23 cellular contexts compared by ENCODE assay signal in the genomic region with DNA sequence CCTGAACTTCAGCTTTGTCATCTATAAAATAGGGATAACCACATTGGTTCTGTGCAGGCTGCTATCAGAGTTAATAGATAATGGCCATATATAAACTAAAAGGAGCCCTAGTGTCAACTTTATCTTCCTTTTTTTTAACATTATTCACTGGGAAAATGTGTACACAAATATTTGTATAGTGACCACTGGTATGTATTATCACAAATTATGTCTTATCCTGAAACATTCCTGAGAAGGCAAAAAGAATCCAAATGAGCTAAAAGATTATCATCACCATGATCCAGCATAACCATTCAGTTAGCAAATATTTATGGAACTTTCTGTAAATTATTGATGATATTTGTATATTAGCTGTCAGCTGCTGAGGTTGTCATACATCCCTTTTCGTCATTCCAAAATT. TPM values are rescaled to one million over a fixed set of nuclear protein-coding genes. Genes with fewer than 3 reads are reported as not detected.
DNase-seq lines count a peak whose midpoint lies in the region; ATAC-seq and TF ChIP-seq lines count a peak whose summit lies in the region.
"Had no signal": no experiment of that assay in that cellular context is flagged by ENCODE, and none has a peak within 500 bp of the region (broad histone marks: within the 10 kb centered on the region; RNA-seq: fewer than 3 reads in every experiment).

No MANE protein-coding gene starts in this region.

- POLR2A ChIA-PET in CD4-positive, alpha-beta memory T cell (lab: Charles Lee; ENCODE audit: partially characterized antibody), result no interaction called here

- H3K4me1 Mint-ChIP-seq in stimulated activated memory B cell treated with anti-CD40 and anti-IgM and Interleukin-4, amounts not matched to agents 10 μg/mL and 1 μg/mL and 100 μg/mL, for 72 hours, result peaks cover 18% of the 10 kb centered on the region
- no peaks in the 10 kb centered on the region for H3K4me1 Mint-ChIP-seq in CD4-positive, alpha-beta memory T cell
- H3K4me1 Mint-ChIP-seq in immature natural killer cell, result no peaks in the 10 kb centered on the region
- H3K4me1 Mint-ChIP-seq: naive thymus-derived CD4-positive, alpha-beta T cell had no signal

- CTCF ChIA-PET in CD4-positive, alpha-beta memory T cell (lab: Charles Lee; ENCODE audit: partially characterized antibody), result interaction anchor here (1.0 kb wide), 1 partner anchor 133 kb away, joined by 3 read pairs; no protein-coding TSS in a partner anchor

- peak overlapping the region; percentile 56; the same call in 1 of the 2 replicates for H3K4me2 ChIP-seq in OCI-LY1 (ENCODE audit: low read length)

- no peak for TF ChIP-seq CTCF in OCI-LY1 (IDR thresholded peaks at IDR 0.05; ENCODE audit: low read length)
- TF ChIP-seq CTCF in choroid plexus epithelial cell (conservative IDR thresholded peaks at IDR 0.05; ENCODE audit: low read depth, low read length), result no peak
- no peak for TF ChIP-seq CTCF in colonic mucosa (IDR thresholded peaks at IDR 0.05)

- H4K20me1 ChIP-seq in OCI-LY1 (ENCODE audit: insufficient read depth, low read length), result no peaks in the 10 kb centered on the region

- intact Hi-C loops in colonic mucosa (cut with DNase I), result no loop called here
- intact Hi-C loops in CD4-positive, alpha-beta memory T cell (cut with micrococcal nuclease), result no loop called here

- no peak overlapping the region for H3K9ac ChIP-seq in OCI-LY1 (ENCODE audit: low read length)
- no peak overlapping the region for H3K9ac ChIP-seq in colonic mucosa (ENCODE audit: low read depth in 2 of 2, low read length in 2 of 2)

- no peak overlapping the region for H3K27ac Mint-ChIP-seq in stimulated activated memory B cell treated with anti-CD40 and anti-IgM and Interleukin-4, amounts not matched to agents 10 μg/mL and 1 μg/mL and 100 μg/mL, for 72 hours
- H3K27ac Mint-ChIP-seq in CD4-positive, alpha-beta memory T cell, result no peak overlapping the region
- no peak overlapping the region for H3K27ac Mint-ChIP-seq in immature natural killer cell
- H3K27ac Mint-ChIP-seq: endodermal cell; naive thymus-derived CD4-positive, alpha-beta T cell had no signal

- H2AFZ ChIP-seq in OCI-LY1 (ENCODE audit: low read length), result no peak overlapping the region

- peak; percentile 33 for DNase-seq in choroid plexus epithelial cell (ENCODE audit: low read depth)
- no peak for DNase-seq in NCI-H2171 (lab: John Stamatoyannopoulos, UW)
- DNase-seq in colonic mucosa, result no peak
- DNase-seq in CD4-positive, alpha-beta memory T cell, result no peak
- no peak for DNase-seq in immature natural killer cell
- DNase-seq: activated effector memory CD4-positive, alpha-beta T cell treated with Interleukin-2 at 50 U/mL for 16 hours; C1 segment of cervical spinal cord; endodermal cell; heart right ventricle; Kasumi-1; mammary epithelial cell; naive thymus-derived CD4-positive, alpha-beta T cell; NCI-H1105; T1000 had no signal

- H3K27ac ChIP-seq in OCI-LY1 (ENCODE audit: low read depth, low read length, poor library complexity, severe bottlenecking) (peak overlapping the region; percentile 72), colonic mucosa (no peak overlapping the region)
- no peak overlapping the region for H3K27ac ChIP-seq in CD4-positive, alpha-beta memory T cell (ENCODE audit: low read depth, low read length)
- H3K27ac ChIP-seq: heart right ventricle had no signal

- no peaks in the 10 kb centered on the region for H3K27me3 Mint-ChIP-seq in stimulated activated memory B cell treated with anti-CD40 and anti-IgM and Interleukin-4, amounts not matched to agents 10 μg/mL and 1 μg/mL and 100 μg/mL, for 72 hours
- H3K27me3 Mint-ChIP-seq in CD4-positive, alpha-beta memory T cell, result no peaks in the 10 kb centered on the region
- no peaks in the 10 kb centered on the region for H3K27me3 Mint-ChIP-seq in immature natural killer cell (ENCODE audit: low read depth in 3 of 3)
- H3K27me3 Mint-ChIP-seq: naive thymus-derived CD4-positive, alpha-beta T cell had no signal

- no peaks in the 10 kb centered on the region for H3K9me2 ChIP-seq in OCI-LY1 (ENCODE audit: low read depth, low read length)

- peak; percentile 12 for ATAC-seq in GM19351 (IDR thresholded peaks at IDR 0.05; ENCODE audit: unreplicated experiment)
- ATAC-seq in stimulated activated memory B cell treated with anti-CD40 and anti-IgM and Interleukin-4, amounts not matched to agents 10 μg/mL and 1 μg/mL and 100 μg/mL, for 72 hours, result no peak
- ATAC-seq: HCT116; heart right ventricle; naive thymus-derived CD4-positive, alpha-beta T cell had no signal

- H3K36me3 ChIP-seq in OCI-LY1 (ENCODE audit: insufficient read depth, low read length) (no peaks in the 10 kb centered on the region), colonic mucosa (no peaks in the 10 kb centered on the region)
- H3K36me3 ChIP-seq in CD4-positive, alpha-beta memory T cell (ENCODE audit: insufficient read depth, low read length), result no peaks in the 10 kb centered on the region

- H3K9me3 ChIP-seq in OCI-LY1 (ENCODE audit: low read length) (no peaks in the 10 kb centered on the region), colonic mucosa (no peaks in the 10 kb centered on the region)
- H3K9me3 ChIP-seq in CD4-positive, alpha-beta memory T cell (ENCODE audit: control insufficient read depth in 1 of 2, low read length in 2 of 2), result no peaks in the 10 kb centered on the region
- H3K9me3 ChIP-seq: heart right ventricle had no signal

- H3F3A ChIP-seq in OCI-LY1 (ENCODE audit: insufficient read depth, low read length), result no peaks in the 10 kb centered on the region

- H3K4me3 ChIP-seq in OCI-LY1 (ENCODE audit: low read depth, low read length, poor library complexity, severe bottlenecking), result no peak overlapping the region
- no peak overlapping the region for H3K4me3 ChIP-seq in choroid plexus epithelial cell (ENCODE audit: low read depth, low read length)
- no peak overlapping the region for H3K4me3 ChIP-seq in colonic mucosa
- H3K4me3 ChIP-seq in CD4-positive, alpha-beta memory T cell (ENCODE audit: low read length in 2 of 2), result no peak overlapping the region
- H3K4me3 ChIP-seq: heart right ventricle had no signal

- peaks cover 13% of the 10 kb centered on the region for H3K36me3 Mint-ChIP-seq in stimulated activated memory B cell treated with anti-CD40 and anti-IgM and Interleukin-4, amounts not matched to agents 10 μg/mL and 1 μg/mL and 100 μg/mL, for 72 hours
- H3K36me3 Mint-ChIP-seq in CD4-positive, alpha-beta memory T cell, result peaks cover 22 to 26% of the 10 kb centered on the region in 2 donors
- peaks cover 0 to 9% (median 0%) of the 10 kb centered on the region in 3 donors for H3K36me3 Mint-ChIP-seq in immature natural killer cell

- no peaks in the 10 kb centered on the region for H3K79me2 ChIP-seq in OCI-LY1 (ENCODE audit: insufficient read depth, low read length)

- peak overlapping the region; percentile 54 for H3K4me3 Mint-ChIP-seq in stimulated activated memory B cell treated with anti-CD40 and anti-IgM and Interleukin-4, amounts not matched to agents 10 μg/mL and 1 μg/mL and 100 μg/mL, for 72 hours
- no peak overlapping the region for H3K4me3 Mint-ChIP-seq in CD4-positive, alpha-beta memory T cell
- no peak overlapping the region for H3K4me3 Mint-ChIP-seq in immature natural killer cell
- H3K4me3 Mint-ChIP-seq: endodermal cell; naive thymus-derived CD4-positive, alpha-beta T cell had no signal

- no peaks in the 10 kb centered on the region for H3K27me3 ChIP-seq in OCI-LY1 (ENCODE audit: insufficient read depth, low read length)
- H3K27me3 ChIP-seq in colonic mucosa, result no peaks in the 10 kb centered on the region
- no peaks in the 10 kb centered on the region for H3K27me3 ChIP-seq in CD4-positive, alpha-beta memory T cell (ENCODE audit: insufficient read depth, low read length)
- H3K27me3 ChIP-seq: heart right ventricle had no signal

- H3K4me1 ChIP-seq in OCI-LY1 (ENCODE audit: insufficient read depth, low read length, severe bottlenecking) (peaks cover 17% of the 10 kb centered on the region), colonic mucosa (no peaks in the 10 kb centered on the region)
- no peaks in the 10 kb centered on the region for H3K4me1 ChIP-seq in CD4-positive, alpha-beta memory T cell (ENCODE audit: insufficient read depth, low read length)
- H3K4me1 ChIP-seq: heart right ventricle had no signal

- H3K9me3 Mint-ChIP-seq in stimulated activated memory B cell treated with anti-CD40 and anti-IgM and Interleukin-4, amounts not matched to agents 10 μg/mL and 1 μg/mL and 100 μg/mL, for 72 hours, result no peaks in the 10 kb centered on the region
- no peaks in the 10 kb centered on the region for H3K9me3 Mint-ChIP-seq in CD4-positive, alpha-beta memory T cell
- H3K9me3 Mint-ChIP-seq in immature natural killer cell, result no peaks in the 10 kb centered on the region

RNA-seq across cellular contexts. Expression of gene ANGPTL3, which starts 16.6 kb away (rescaled TPM):
- total RNA-seq in colonic mucosa, result under 1 TPM in 1 of 2 donors, not detected in 1; 0.12 TPM
- total RNA-seq in CD4-positive, alpha-beta memory T cell, result not detected
- not detected for polyA plus RNA-seq in CD4-positive, alpha-beta memory T cell
- not detected for polyA plus RNA-seq in immature natural killer cell
- total RNA-seq: cerebellum; endodermal cell; heart right ventricle; mammary epithelial cell; naive thymus-derived CD4-positive, alpha-beta T cell; posterior vena cava; SK-MEL-5; temporal lobe had no signal
- polyA plus RNA-seq: heart right ventricle; keratinocyte; mammary epithelial cell; naive thymus-derived CD4-positive, alpha-beta T cell had no signal
